In the genomic region with DNA sequence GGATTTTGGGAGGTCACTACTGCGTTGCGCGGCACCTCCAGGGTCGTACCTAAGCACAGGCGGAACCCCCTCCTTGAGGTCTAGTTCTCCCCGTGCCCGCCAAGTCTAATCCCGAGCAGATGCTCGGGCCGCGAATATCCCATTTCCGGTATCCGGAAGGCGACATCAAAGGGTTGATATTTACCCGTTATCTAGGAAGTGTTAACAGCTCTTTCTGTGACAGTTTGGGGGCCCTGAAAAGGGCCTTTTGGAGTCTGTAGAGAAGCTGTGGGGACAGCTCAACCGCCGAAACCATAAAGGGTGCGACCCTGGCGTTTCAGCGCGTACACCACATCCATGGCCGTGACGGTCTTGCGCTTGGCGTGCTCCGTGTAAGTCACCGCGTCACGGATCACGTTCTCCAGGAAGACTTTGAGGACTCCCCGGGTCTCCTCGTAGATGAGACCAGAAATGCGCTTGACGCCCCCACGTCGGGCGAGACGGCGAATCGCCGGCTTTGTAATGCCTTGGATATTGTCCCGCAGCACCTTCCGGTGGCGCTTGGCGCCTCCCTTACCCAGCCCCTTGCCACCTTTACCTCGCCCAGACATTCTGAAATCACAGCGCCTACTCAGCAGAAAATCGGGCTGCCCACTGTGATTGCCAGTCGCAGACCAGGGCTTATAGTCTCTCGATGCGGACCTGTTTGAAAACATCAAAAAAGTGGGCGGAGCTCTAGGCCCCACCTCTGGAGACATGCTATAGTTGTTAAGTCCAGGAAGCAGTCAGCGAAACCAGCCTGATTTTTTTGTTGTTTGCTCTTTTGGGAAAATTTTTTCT, we compare ENCODE assay signal across 8 cellular contexts. TPM values are rescaled to one million over a fixed set of nuclear protein-coding genes. Genes with fewer than 3 reads are reported as not detected.
DNase-seq lines count a peak whose midpoint lies in the region; ATAC-seq, FAIRE-seq and TF ChIP-seq lines count a peak whose summit lies in the region.

No MANE protein-coding gene starts in this region.

- CTCF ChIA-PET in A549 (lab: Yijun Ruan, JAX): interaction anchor here (0.6 to 3.6 kb wide), 20 partner anchors 7 to 1674 kb away, joined by 3 to 21 read pairs (median 4); a partner anchor contains a TSS

- peak overlapping the region; percentile 79 for H3K4me3 ChIP-seq in A549

- no peak for TF ChIP-seq RAD21 in A549 (conservative IDR thresholded peaks at IDR 0.05 in 1 of 2, IDR thresholded peaks at IDR 0.05 in 1 of 2)

- TF ChIP-seq EP300 in A549 (IDR thresholded peaks at IDR 0.05): peak; percentile 43 to 50; a peak in 2 of 5 replicates

- ATAC-seq in A549: peak; percentile 36 to 51
- peak; percentile 22 for ATAC-seq in GM18868 (IDR thresholded peaks at IDR 0.05; ENCODE audit: unreplicated experiment)
- peak; percentile 33 for ATAC-seq in HG03135 (IDR thresholded peaks at IDR 0.05; ENCODE audit: unreplicated experiment)

- POLR2A ChIA-PET in A549 (lab: Yijun Ruan, JAX): interaction anchor here (0.5 to 3.1 kb wide), 29 partner anchors 9 to 553 kb away, joined by 3 to 68 read pairs (median 5); a partner anchor contains a TSS

- TF ChIP-seq POLR2A in A549 (IDR thresholded peaks at IDR 0.05; ENCODE audit: low read length): peak; percentile 98

- no peaks in the 10 kb centered on the region for H3K9me3 ChIP-seq in A549

- no peak for FAIRE-seq in A549 (lab: Jason Lieb, UNC)

- H3K4me1 ChIP-seq in A549: peaks cover 20% of the 10 kb centered on the region

- DNase-seq in A549 (ENCODE audit: low read depth in 1 of 2, low spot score in 1 of 2) (peak; percentile 84 to 98), NCI-H2227 treated with DMSO at 0.1 percent for 48 hours (lab: John Stamatoyannopoulos, UW) (peak; percentile 88), cerebellar cortex (ENCODE audit: low spot score) (peak; percentile 98), islet precursor cell (peak; percentile 98)
- DNase-seq in activated CD4-positive, CD25-positive, alpha-beta regulatory T cell (lab: John Stamatoyannopoulos, UW): peak; percentile 79 to 88 (median 82)
- DNase-seq in stimulated activated CD4-positive, alpha-beta T cell treated with anti-CD3 and anti-CD28 coated beads, Interleukin-12 subunit alpha, Interleukin-12 subunit beta, amount 100 ng/mL, for 4 hours: peak; percentile 84

- no peak for TF ChIP-seq CTCF in A549 (IDR thresholded peaks at IDR 0.05)

- peak overlapping the region; percentile 88 to 97 for H3K27ac ChIP-seq in A549

- peak overlapping the region; percentile 71 for H3K4me2 ChIP-seq in A549

- under 1% methylated on average over 53 of the region's 53 CpGs for WGBS in A549 (ENCODE audit: missing lambda C conversion rate)

TF ChIP-seq in A549, 52 proteins besides CTCF, POLR2A, EP300 and RAD21 (continues in another document):
- TF ChIP-seq HOXB5 (CRISPR knock-in tag; IDR thresholded peaks at IDR 0.05): 0 out of 2 replicates have a peak, but pooled peaks have one; percentile 44
- peak; percentile 33 for TF ChIP-seq CHD2 (IDR thresholded peaks at IDR 0.05; ENCODE audit: low read length, partially characterized antibody)
- peak; percentile 3; the same call in 1 of the 2 replicates for TF ChIP-seq MYC (IDR thresholded peaks at IDR 0.05; ENCODE audit: borderline replicate concordance, low read length)
- TF ChIP-seq CBX2 (IDR thresholded peaks at IDR 0.05; ENCODE audit: borderline replicate concordance, low read depth): no peak
- peak; percentile 85; the same call in 1 of the 2 replicates for TF ChIP-seq HOXA7 (CRISPR knock-in tag; IDR thresholded peaks at IDR 0.05)
- no peak for TF ChIP-seq JUNB (IDR thresholded peaks at IDR 0.05)
- TF ChIP-seq NFE2L2 (conservative IDR thresholded peaks at IDR 0.05; ENCODE audit: low read length): no peak
- TF ChIP-seq EHF (CRISPR knock-in tag; IDR thresholded peaks at IDR 0.05): no peak
- TF ChIP-seq BHLHE40 (IDR thresholded peaks at IDR 0.05; ENCODE audit: low read depth, low read length): peak; percentile 21; the same call in 1 of the 2 replicates
- TF ChIP-seq GATA3 (IDR thresholded peaks at IDR 0.05; ENCODE audit: borderline replicate concordance): peak; percentile 47; the same call in 1 of the 2 replicates
- TF ChIP-seq HDAC2 (IDR thresholded peaks at IDR 0.05): no peak
- no peak for TF ChIP-seq RFX5 (IDR thresholded peaks at IDR 0.05)
- TF ChIP-seq RNF2 (IDR thresholded peaks at IDR 0.05; ENCODE audit: borderline replicate concordance, low read depth): no peak
- TF ChIP-seq, protein P1, sequence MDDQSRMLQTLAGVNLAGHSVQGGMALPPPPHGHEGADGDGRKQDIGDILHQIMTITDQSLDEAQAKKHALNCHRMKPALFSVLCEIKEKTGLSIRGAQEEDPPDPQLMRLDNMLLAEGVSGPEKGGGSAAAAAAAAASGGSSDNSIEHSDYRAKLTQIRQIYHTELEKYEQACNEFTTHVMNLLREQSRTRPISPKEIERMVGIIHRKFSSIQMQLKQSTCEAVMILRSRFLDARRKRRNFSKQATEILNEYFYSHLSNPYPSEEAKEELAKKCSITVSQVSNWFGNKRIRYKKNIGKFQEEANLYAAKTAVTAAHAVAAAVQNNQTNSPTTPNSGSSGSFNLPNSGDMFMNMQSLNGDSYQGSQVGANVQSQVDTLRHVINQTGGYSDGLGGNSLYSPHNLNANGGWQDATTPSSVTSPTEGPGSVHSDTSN (IDR thresholded peaks at IDR 0.05): peak; percentile 56; the same call in 1 of the 2 replicates
- TF ChIP-seq EHMT2 (IDR thresholded peaks at IDR 0.05; ENCODE audit: low read depth): no peak
- TF ChIP-seq, protein P2, sequence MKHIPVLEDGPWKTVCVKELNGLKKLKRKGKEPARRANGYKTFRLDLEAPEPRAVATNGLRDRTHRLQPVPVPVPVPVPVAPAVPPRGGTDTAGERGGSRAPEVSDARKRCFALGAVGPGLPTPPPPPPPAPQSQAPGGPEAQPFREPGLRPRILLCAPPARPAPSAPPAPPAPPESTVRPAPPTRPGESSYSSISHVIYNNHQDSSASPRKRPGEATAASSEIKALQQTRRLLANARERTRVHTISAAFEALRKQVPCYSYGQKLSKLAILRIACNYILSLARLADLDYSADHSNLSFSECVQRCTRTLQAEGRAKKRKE (CRISPR knock-in tag; IDR thresholded peaks at IDR 0.05; ENCODE audit: low read depth): no peak
- no peak for TF ChIP-seq CHD4 (IDR thresholded peaks at IDR 0.05; ENCODE audit: borderline replicate concordance)
- TF ChIP-seq, protein P3, sequence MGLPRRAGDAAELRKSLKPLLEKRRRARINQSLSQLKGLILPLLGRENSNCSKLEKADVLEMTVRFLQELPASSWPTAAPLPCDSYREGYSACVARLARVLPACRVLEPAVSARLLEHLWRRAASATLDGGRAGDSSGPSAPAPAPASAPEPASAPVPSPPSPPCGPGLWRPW (IDR thresholded peaks at IDR 0.05): no peak
- no peak for TF ChIP-seq ZNF302 (CRISPR knock-in tag; IDR thresholded peaks at IDR 0.05)
- TF ChIP-seq KDM1A (IDR thresholded peaks at IDR 0.05; ENCODE audit: low read depth): no peak
- TF ChIP-seq TP53 (CRISPR knock-in tag; IDR thresholded peaks at IDR 0.05): peak; percentile 88; the same call in 1 of the 2 replicates
- TF ChIP-seq SMC3 (IDR thresholded peaks at IDR 0.05): no peak
- TF ChIP-seq MAZ (IDR thresholded peaks at IDR 0.05; ENCODE audit: borderline replicate concordance, low read depth, low read length): no peak
- TF ChIP-seq ZC3H11A (IDR thresholded peaks at IDR 0.05): no peak
- TF ChIP-seq NR3C1 (IDR thresholded peaks at IDR 0.05): no peak
- TF ChIP-seq, protein P4, sequence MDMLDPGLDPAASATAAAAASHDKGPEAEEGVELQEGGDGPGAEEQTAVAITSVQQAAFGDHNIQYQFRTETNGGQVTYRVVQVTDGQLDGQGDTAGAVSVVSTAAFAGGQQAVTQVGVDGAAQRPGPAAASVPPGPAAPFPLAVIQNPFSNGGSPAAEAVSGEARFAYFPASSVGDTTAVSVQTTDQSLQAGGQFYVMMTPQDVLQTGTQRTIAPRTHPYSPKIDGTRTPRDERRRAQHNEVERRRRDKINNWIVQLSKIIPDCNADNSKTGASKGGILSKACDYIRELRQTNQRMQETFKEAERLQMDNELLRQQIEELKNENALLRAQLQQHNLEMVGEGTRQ (IDR thresholded peaks at IDR 0.05): no peak
- 0 out of 2 replicates have a peak, but pooled peaks have one; percentile 37 for TF ChIP-seq HOXB13 (CRISPR knock-in tag; IDR thresholded peaks at IDR 0.05; ENCODE audit: low read depth)
- TF ChIP-seq JUN (IDR thresholded peaks at IDR 0.05): peak; percentile 99 to 100

RNA-seq across cellular contexts. Expression of a gene that starts 32.6 kb away (rescaled TPM):
- polyA plus RNA-seq in A549 (2011; rRNA removed) (32.1 and 50.3 TPM in 2 replicates), A549 (2017; fragmentation: RNase III; extraction: RNeasy Plus Mini Kit Qiagen cat#74134 plus additional on column Dnase treatment) (45.7 to 52.2 TPM (median 50.3 TPM) in 3 replicates)
- 26.9 and 30.3 TPM in 2 replicates for polyA plus RNA-seq in A549 (2012; cell fraction: cytosol; rRNA removed)
- 26.0 and 29.9 TPM in 2 replicates for polyA plus RNA-seq in A549 (2012; cell fraction: nucleus; rRNA removed)
- 16.0 and 19.2 TPM in 2 replicates for polyA minus RNA-seq in A549 (2011; rRNA and poly(A)+ RNA removed)

RNA-seq across cellular contexts. Expression of a gene that starts 32.8 kb away (rescaled TPM):
- polyA plus RNA-seq in A549 (2011; rRNA removed) (4.8 and 5.5 TPM in 2 replicates), A549 (2017; fragmentation: RNase III; extraction: RNeasy Plus Mini Kit Qiagen cat#74134 plus additional on column Dnase treatment) (2.0 to 2.4 TPM (median 2.2 TPM) in 3 replicates)
- 0.90 and 1.0 TPM in 2 replicates for polyA plus RNA-seq in A549 (2012; cell fraction: cytosol; rRNA removed)
- polyA plus RNA-seq in A549 (2012; cell fraction: nucleus; rRNA removed): 0.67 and 0.81 TPM in 2 replicates
- polyA minus RNA-seq in A549 (2011; rRNA and poly(A)+ RNA removed): 1.9 and 3.4 TPM in 2 replicates

RNA-seq across cellular contexts. Expression of a gene that starts 43.3 kb away (rescaled TPM):
- polyA plus RNA-seq in A549 (2011; rRNA removed) (0.06 TPM in 1 of 2 replicates, not detected in the other), A549 (2017; fragmentation: RNase III; extraction: RNeasy Plus Mini Kit Qiagen cat#74134 plus additional on column Dnase treatment) (not detected in 3 replicates)
- not detected in 2 replicates for polyA plus RNA-seq in A549 (2012; cell fraction: cytosol; rRNA removed)
- not detected in 2 replicates for polyA plus RNA-seq in A549 (2012; cell fraction: nucleus; rRNA removed)
- not detected in 2 replicates for polyA minus RNA-seq in A549 (2011; rRNA and poly(A)+ RNA removed)

Comparison
In these comparisons a context has a peak if more than half of its experiments do, and no peak if none do; other contexts are left out.
1. Peak in every context shown above with its lines: DNase-seq, ATAC-seq, H3K4me3 ChIP-seq and H3K27ac ChIP-seq.